ENCODE assay signal across 15 cellular contexts in the genomic region with DNA sequence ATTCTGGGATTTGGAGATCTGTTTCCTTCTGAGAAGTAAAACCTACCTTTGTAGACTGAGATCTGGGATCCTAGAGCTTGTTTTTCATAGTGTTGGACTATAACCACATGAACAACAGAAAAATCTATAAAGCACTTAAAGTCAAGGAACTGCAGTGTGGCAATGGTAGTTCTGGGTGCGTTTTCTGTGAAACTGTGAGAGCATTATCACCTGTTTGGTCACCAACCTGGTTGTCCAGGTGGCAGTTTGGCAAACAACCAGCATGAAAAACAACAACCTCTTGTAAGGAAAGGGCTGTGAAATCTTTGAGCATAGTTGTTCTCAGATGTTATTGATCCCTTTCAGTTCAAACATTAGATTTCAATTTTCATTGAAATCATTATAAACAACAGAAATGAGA.
DNase-seq lines count a peak whose midpoint lies in the region; ATAC-seq and TF ChIP-seq lines count a peak whose summit lies in the region.
"Had no signal": no experiment of that assay in that cellular context is flagged by ENCODE, and none has a peak within 500 bp of the region (broad histone marks: within the 10 kb centered on the region; RNA-seq: fewer than 3 reads in every experiment).

No MANE protein-coding gene starts in this region.

- H3K4me3 Mint-ChIP-seq in HFFc6 = no peak overlapping the region
- H3K4me3 Mint-ChIP-seq in naive thymus-derived CD4-positive, alpha-beta T cell = no peak overlapping the region
- H3K4me3 Mint-ChIP-seq in effector memory CD8-positive, alpha-beta T cell = no peak overlapping the region
- H3K4me3 Mint-ChIP-seq: activated naive CD8-positive, alpha-beta T cell treated with anti-CD3 and anti-CD28 coated beads for 36 hours; activated T-cell treated with anti-CD3 and anti-CD28 coated beads, Interleukin-2, amount 50 U/mL, for 24 hours; central memory CD8-positive, alpha-beta T cell; immature natural killer cell had no signal

- in situ Hi-C loops in gastrocnemius medialis (cut with MboI; ENCODE audit: low sequenced_read_pairs in 4 of 4) = no loop called here

- H3K27ac Mint-ChIP-seq in HFFc6 = peak overlapping the region; percentile 55; the same call in 1 of the 2 replicates
- no peak overlapping the region for H3K27ac Mint-ChIP-seq in naive thymus-derived CD4-positive, alpha-beta T cell
- H3K27ac Mint-ChIP-seq in effector memory CD8-positive, alpha-beta T cell = no peak overlapping the region
- H3K27ac Mint-ChIP-seq: activated naive CD8-positive, alpha-beta T cell treated with anti-CD3 and anti-CD28 coated beads for 36 hours; activated T-cell treated with anti-CD3 and anti-CD28 coated beads, Interleukin-2, amount 50 U/mL, for 24 hours; immature natural killer cell had no signal

- no peak for TF ChIP-seq CTCF in HFFc6 (IDR thresholded peaks at IDR 0.05)
- TF ChIP-seq CTCF in gastrocnemius medialis (IDR thresholded peaks at IDR 0.05 in 4 of 5, conservative IDR thresholded peaks at IDR 0.05 in 1 of 5) = no peak
- TF ChIP-seq CTCF in dorsolateral prefrontal cortex (IDR thresholded peaks at IDR 0.05 in 54 of 56, conservative IDR thresholded peaks at IDR 0.05 in 2 of 56; ENCODE audit: low read depth in 1 of 56, partially characterized antibody in 56 of 56) = no peak

- intact Hi-C loops in left colon (cut with DNase I, micrococcal nuclease) (loop anchor here in 1 of 2 donors (10.0 kb wide), 1 partner anchor 215 kb away; the partner anchor contains the start of gene CITED2), gastrocnemius medialis (cut with DNase I; ENCODE audit: low total_unique reads) (loop anchor here (5.0 kb wide), 2 partner anchors 172 to 213 kb away; no protein-coding TSS in a partner anchor), dorsolateral prefrontal cortex (cut with DNase I) (no loop called here)
- intact Hi-C loops in naive thymus-derived CD4-positive, alpha-beta T cell (cut with micrococcal nuclease) = no loop called here

- H3K4me1 Mint-ChIP-seq in HFFc6 (ENCODE audit: low read depth) = peaks cover 78% of the 10 kb centered on the region
- H3K4me1 Mint-ChIP-seq in naive thymus-derived CD4-positive, alpha-beta T cell = peaks cover 0 to 4% (median 0%) of the 10 kb centered on the region in 7 donors
- H3K4me1 Mint-ChIP-seq in effector memory CD8-positive, alpha-beta T cell (ENCODE audit: low read depth in 2 of 2) = peaks cover 2 to 6% of the 10 kb centered on the region in 2 donors

- peaks cover 4% of the 10 kb centered on the region; the same call in 1 of the 2 replicates for H3K27me3 Mint-ChIP-seq in HFFc6 (ENCODE audit: insufficient read depth)
- H3K27me3 Mint-ChIP-seq in naive thymus-derived CD4-positive, alpha-beta T cell = peaks cover 19 to 38% (median 30%) of the 10 kb centered on the region in 5 donors
- no peaks in the 10 kb centered on the region for H3K27me3 Mint-ChIP-seq in effector memory CD8-positive, alpha-beta T cell
- H3K27me3 Mint-ChIP-seq: central memory CD8-positive, alpha-beta T cell had no signal

- POLR2A ChIA-PET in naive thymus-derived CD4-positive, alpha-beta T cell (lab: Charles Lee) = interaction anchor here (0.9 kb wide), 1 partner anchor 23 kb away, joined by 3 read pairs; no protein-coding TSS in a partner anchor

- H3K9me3 ChIP-seq in gastrocnemius medialis = no peaks in the 10 kb centered on the region
- H3K9me3 ChIP-seq in naive thymus-derived CD4-positive, alpha-beta T cell (ENCODE audit: control insufficient read depth in 2 of 3, low read length in 3 of 3) = no peaks in the 10 kb centered on the region
- H3K9me3 ChIP-seq: BE2C had no signal

- no peak for TF ChIP-seq POLR2A in gastrocnemius medialis (IDR thresholded peaks at IDR 0.05)

- H3K36me3 ChIP-seq in gastrocnemius medialis = no peaks in the 10 kb centered on the region
- no peaks in the 10 kb centered on the region for H3K36me3 ChIP-seq in naive thymus-derived CD4-positive, alpha-beta T cell (ENCODE audit: control insufficient read depth in 2 of 3, insufficient read depth in 3 of 3, low read length in 3 of 3)
- H3K36me3 ChIP-seq: BE2C had no signal

- H3K27me3 ChIP-seq in gastrocnemius medialis = no peaks in the 10 kb centered on the region
- no peaks in the 10 kb centered on the region for H3K27me3 ChIP-seq in naive thymus-derived CD4-positive, alpha-beta T cell (ENCODE audit: control insufficient read depth in 2 of 2, insufficient read depth in 2 of 2, low read length in 2 of 2)
- no peaks in the 10 kb centered on the region for H3K27me3 ChIP-seq in dorsolateral prefrontal cortex
- H3K27me3 ChIP-seq: BE2C had no signal

- no peak for DNase-seq in HFFc6
- peak; percentile 68 for DNase-seq in NCI-H146 treated with DMSO at 0.1 percent for 48 hours (lab: John Stamatoyannopoulos, UW; ENCODE audit: unreplicated experiment)
- no peak for DNase-seq in left colon
- DNase-seq in gastrocnemius medialis = no peak
- DNase-seq in naive thymus-derived CD4-positive, alpha-beta T cell = no peak
- no peak for DNase-seq in dorsolateral prefrontal cortex
- DNase-seq in effector memory CD8-positive, alpha-beta T cell = no peak
- DNase-seq: activated naive CD8-positive, alpha-beta T cell treated with anti-CD3 and anti-CD28 coated beads for 36 hours; activated T-cell treated with anti-CD3 and anti-CD28 coated beads, Interleukin-2, amount 50 U/mL, for 24 hours; BE2C; HCEC 1CT; immature natural killer cell; NCI-H345; stimulated activated naive CD4-positive, alpha-beta T cell had no signal

- no peaks in the 10 kb centered on the region for H3K9me3 Mint-ChIP-seq in HFFc6
- no peaks in the 10 kb centered on the region for H3K9me3 Mint-ChIP-seq in naive thymus-derived CD4-positive, alpha-beta T cell
- no peaks in the 10 kb centered on the region for H3K9me3 Mint-ChIP-seq in effector memory CD8-positive, alpha-beta T cell
- H3K9me3 Mint-ChIP-seq: activated naive CD8-positive, alpha-beta T cell treated with anti-CD3 and anti-CD28 coated beads for 36 hours; activated T-cell treated with anti-CD3 and anti-CD28 coated beads, Interleukin-2, amount 50 U/mL, for 24 hours; central memory CD8-positive, alpha-beta T cell; immature natural killer cell had no signal

- H3K4me1 ChIP-seq in gastrocnemius medialis = peaks cover 49% of the 10 kb centered on the region in 2 donors
- H3K4me1 ChIP-seq in naive thymus-derived CD4-positive, alpha-beta T cell (ENCODE audit: control insufficient read depth in 2 of 2, insufficient read depth in 2 of 2, low read length in 2 of 2) = no peaks in the 10 kb centered on the region
- H3K4me1 ChIP-seq: BE2C had no signal

- no peaks in the 10 kb centered on the region for H3K36me3 Mint-ChIP-seq in HFFc6 (ENCODE audit: low read depth)
- H3K36me3 Mint-ChIP-seq in naive thymus-derived CD4-positive, alpha-beta T cell = peaks cover 0 to 4% (median 0%) of the 10 kb centered on the region in 5 donors
- no peaks in the 10 kb centered on the region for H3K36me3 Mint-ChIP-seq in effector memory CD8-positive, alpha-beta T cell (ENCODE audit: insufficient read depth)
- H3K36me3 Mint-ChIP-seq: activated naive CD8-positive, alpha-beta T cell treated with anti-CD3 and anti-CD28 coated beads for 36 hours; immature natural killer cell had no signal

- ATAC-seq in left colon = peak; percentile 7
- ATAC-seq in gastrocnemius medialis = no peak
- no peak for ATAC-seq in naive thymus-derived CD4-positive, alpha-beta T cell
- no peak for ATAC-seq in effector memory CD8-positive, alpha-beta T cell (replicated peaks)

- CTCF ChIA-PET in naive thymus-derived CD4-positive, alpha-beta T cell (lab: Charles Lee) = no interaction called here

- peak overlapping the region; percentile 61 to 84 (median 79) for H3K27ac ChIP-seq in gastrocnemius medialis
- H3K27ac ChIP-seq in naive thymus-derived CD4-positive, alpha-beta T cell (ENCODE audit: low read depth, low read length) = no peak overlapping the region
- H3K27ac ChIP-seq in dorsolateral prefrontal cortex = peak overlapping the region in 2 of 59 donors; percentile 19 to 42

- H3K4me3 ChIP-seq in gastrocnemius medialis (no peak overlapping the region), dorsolateral prefrontal cortex (no peak overlapping the region)
- no peak overlapping the region for H3K4me3 ChIP-seq in naive thymus-derived CD4-positive, alpha-beta T cell (ENCODE audit: low read length)
